14 cellular contexts compared by ENCODE assay signal in genomic region chr15:62950455-62950854, GRCh38.
A peak's percentile ranks its signal among the peaks of the same experiment; 100 is the strongest.
DNase-seq lines count a peak whose midpoint lies in the region; ATAC-seq and TF ChIP-seq lines count a peak whose summit lies in the region.
"Had no signal": no experiment of that assay in that cellular context is flagged by ENCODE, and none has a peak within 500 bp of the region (broad histone marks: within the 10 kb centered on the region; RNA-seq: fewer than 3 reads in every experiment).

No MANE protein-coding gene starts in this region.

- intact Hi-C loops in left cardiac atrium (cut with DNase I) = no loop called here
- intact Hi-C loops in body of pancreas (cut with DNase I) = no loop called here
- intact Hi-C loops in right cardiac atrium (cut with DNase I) = no loop called here
- intact Hi-C loops in testis (cut with DNase I; ENCODE audit: low total_unique reads) = no loop called here
- intact Hi-C loops in naive thymus-derived CD4-positive, alpha-beta T cell (cut with micrococcal nuclease) = no loop called here

- TF ChIP-seq POLR2A in body of pancreas (IDR thresholded peaks at IDR 0.05) (no peak), testis (IDR thresholded peaks at IDR 0.05) (no peak)

- H3K4me3 ChIP-seq in right atrium auricular region (no peak overlapping the region), body of pancreas (no peak overlapping the region), right cardiac atrium (ENCODE audit: low read length) (no peak overlapping the region), testis (no peak overlapping the region), SJCRH30 (no peak overlapping the region)
- no peak overlapping the region for H3K4me3 ChIP-seq in naive thymus-derived CD4-positive, alpha-beta T cell (ENCODE audit: low read length)

- H3K4me1 Mint-ChIP-seq in naive thymus-derived CD4-positive, alpha-beta T cell = no peaks in the 10 kb centered on the region

- no peaks in the 10 kb centered on the region for H3K36me3 ChIP-seq in right atrium auricular region
- no peaks in the 10 kb centered on the region for H3K36me3 ChIP-seq in body of pancreas (replicated peaks in 1 of 2; ENCODE audit: insufficient read depth in 1 of 2, low read depth in 2 of 2)
- no peaks in the 10 kb centered on the region for H3K36me3 ChIP-seq in testis (ENCODE audit: low read depth, missing control alignments)
- no peaks in the 10 kb centered on the region for H3K36me3 ChIP-seq in naive thymus-derived CD4-positive, alpha-beta T cell (ENCODE audit: control insufficient read depth in 2 of 3, insufficient read depth in 3 of 3, low read length in 3 of 3)
- no peaks in the 10 kb centered on the region for H3K36me3 ChIP-seq in SJCRH30

- H3K27ac ChIP-seq in right atrium auricular region = no peak overlapping the region
- no peak overlapping the region for H3K27ac ChIP-seq in body of pancreas
- H3K27ac ChIP-seq in right cardiac atrium (ENCODE audit: low read length) = no peak overlapping the region
- H3K27ac ChIP-seq in testis = no peak overlapping the region
- H3K27ac ChIP-seq in naive thymus-derived CD4-positive, alpha-beta T cell (ENCODE audit: low read depth, low read length) = no peak overlapping the region
- no peak overlapping the region for H3K27ac ChIP-seq in SJCRH30
- H3K27ac ChIP-seq: C4-2B, KMS-11 had no signal

- DNase-seq in left cardiac atrium (no peak), right atrium auricular region (ENCODE audit: low spot score) (no peak), body of pancreas (no peak), right cardiac atrium (no peak), testis (peak; percentile 32), SJCRH30 (no peak)
- DNase-seq in naive thymus-derived CD4-positive, alpha-beta T cell = no peak
- DNase-seq: H7, NCI-H1092, NCI-H2107, NCI-H345 had no signal

- POLR2A ChIA-PET in naive thymus-derived CD4-positive, alpha-beta T cell (lab: Charles Lee) = no interaction called here

- no peak for TF ChIP-seq CTCF in right atrium auricular region (IDR thresholded peaks at IDR 0.05)
- TF ChIP-seq CTCF in body of pancreas (IDR thresholded peaks at IDR 0.05) = no peak
- TF ChIP-seq CTCF in testis (IDR thresholded peaks at IDR 0.05) = no peak

- no peak overlapping the region for H3K27ac Mint-ChIP-seq in naive thymus-derived CD4-positive, alpha-beta T cell

- no peaks in the 10 kb centered on the region for H3K9me3 Mint-ChIP-seq in naive thymus-derived CD4-positive, alpha-beta T cell

- H3K27me3 Mint-ChIP-seq in naive thymus-derived CD4-positive, alpha-beta T cell = peaks cover 31 to 64% (median 56%) of the 10 kb centered on the region in 5 donors

- H3K4me1 ChIP-seq in right atrium auricular region (no peaks in the 10 kb centered on the region), body of pancreas (no peaks in the 10 kb centered on the region), right cardiac atrium (ENCODE audit: control insufficient read depth, insufficient read depth, low read length) (peaks cover 3% of the 10 kb centered on the region), testis (no peaks in the 10 kb centered on the region), SJCRH30 (no peaks in the 10 kb centered on the region)
- no peaks in the 10 kb centered on the region for H3K4me1 ChIP-seq in naive thymus-derived CD4-positive, alpha-beta T cell (ENCODE audit: control insufficient read depth in 2 of 2, insufficient read depth in 2 of 2, low read length in 2 of 2)

- no peaks in the 10 kb centered on the region for H3K27me3 ChIP-seq in right atrium auricular region
- H3K27me3 ChIP-seq in body of pancreas = no peaks in the 10 kb centered on the region
- H3K27me3 ChIP-seq in right cardiac atrium (ENCODE audit: control insufficient read depth, insufficient read depth) = no peaks in the 10 kb centered on the region
- H3K27me3 ChIP-seq in testis = no peaks in the 10 kb centered on the region
- H3K27me3 ChIP-seq in naive thymus-derived CD4-positive, alpha-beta T cell (ENCODE audit: control insufficient read depth in 2 of 2, insufficient read depth in 2 of 2, low read length in 2 of 2) = peaks cover 0 to 5% of the 10 kb centered on the region in 2 donors
- no peaks in the 10 kb centered on the region for H3K27me3 ChIP-seq in SJCRH30

- ATAC-seq in left cardiac atrium = peak; percentile 44 to 47
- ATAC-seq in body of pancreas = peak; percentile 30
- ATAC-seq in right cardiac atrium = peak; percentile 17 to 51
- ATAC-seq in GM21360 (IDR thresholded peaks at IDR 0.05; ENCODE audit: unreplicated experiment) = no peak
- ATAC-seq in naive thymus-derived CD4-positive, alpha-beta T cell = no peak

- H3K4me3 Mint-ChIP-seq in naive thymus-derived CD4-positive, alpha-beta T cell = no peak overlapping the region

- no peaks in the 10 kb centered on the region for H3K9me3 ChIP-seq in right atrium auricular region
- no peaks in the 10 kb centered on the region for H3K9me3 ChIP-seq in body of pancreas
- H3K9me3 ChIP-seq in right cardiac atrium (ENCODE audit: control insufficient read depth, low read length) = no peaks in the 10 kb centered on the region
- no peaks in the 10 kb centered on the region for H3K9me3 ChIP-seq in testis
- H3K9me3 ChIP-seq in naive thymus-derived CD4-positive, alpha-beta T cell (ENCODE audit: control insufficient read depth in 2 of 3, low read length in 3 of 3) = no peaks in the 10 kb centered on the region
- no peaks in the 10 kb centered on the region for H3K9me3 ChIP-seq in SJCRH30 (replicated peaks)

- no peaks in the 10 kb centered on the region for H3K36me3 Mint-ChIP-seq in naive thymus-derived CD4-positive, alpha-beta T cell

- 33 to 35% methylated on average over 5 of the region's 5 CpGs for WGBS in body of pancreas, 2 donors
- WGBS in right cardiac atrium = 25% methylated on average over 5 of the region's 5 CpGs
- 51 to 59% methylated on average over 5 of the region's 5 CpGs for WGBS in testis, 2 donors

- CTCF ChIA-PET in naive thymus-derived CD4-positive, alpha-beta T cell (lab: Charles Lee) = no interaction called here

Comparison
In these comparisons a context has a peak if more than half of its experiments do, and no peak if none do; other contexts are left out.
1. ATAC-seq: peak in left cardiac atrium (2 of 2), body of pancreas (single experiment) and right cardiac atrium (2 of 2); none in GM21360 (single experiment) and naive thymus-derived CD4-positive, alpha-beta T cell (single experiment).